In genomic region chr3:84245779-84246178, GRCh38 we compare ENCODE assay signal across 7 cellular contexts.
"Had no signal": no experiment of that assay in that cellular context is flagged by ENCODE, and none has a peak within 500 bp of the region (broad histone marks: within the 10 kb centered on the region; RNA-seq: fewer than 3 reads in every experiment).

No MANE protein-coding gene starts in this region.

- DNase-seq: GDM1, GF-D8 had no signal

- ATAC-seq: GM12878 had no signal

- H3K4me3 ChIP-seq: GM12878 had no signal

- FAIRE-seq: GM12878, GM12891, GM12892, GM18507, GM19239 had no signal
